1 cellular context compared by ENCODE assay signal in the genomic region with DNA sequence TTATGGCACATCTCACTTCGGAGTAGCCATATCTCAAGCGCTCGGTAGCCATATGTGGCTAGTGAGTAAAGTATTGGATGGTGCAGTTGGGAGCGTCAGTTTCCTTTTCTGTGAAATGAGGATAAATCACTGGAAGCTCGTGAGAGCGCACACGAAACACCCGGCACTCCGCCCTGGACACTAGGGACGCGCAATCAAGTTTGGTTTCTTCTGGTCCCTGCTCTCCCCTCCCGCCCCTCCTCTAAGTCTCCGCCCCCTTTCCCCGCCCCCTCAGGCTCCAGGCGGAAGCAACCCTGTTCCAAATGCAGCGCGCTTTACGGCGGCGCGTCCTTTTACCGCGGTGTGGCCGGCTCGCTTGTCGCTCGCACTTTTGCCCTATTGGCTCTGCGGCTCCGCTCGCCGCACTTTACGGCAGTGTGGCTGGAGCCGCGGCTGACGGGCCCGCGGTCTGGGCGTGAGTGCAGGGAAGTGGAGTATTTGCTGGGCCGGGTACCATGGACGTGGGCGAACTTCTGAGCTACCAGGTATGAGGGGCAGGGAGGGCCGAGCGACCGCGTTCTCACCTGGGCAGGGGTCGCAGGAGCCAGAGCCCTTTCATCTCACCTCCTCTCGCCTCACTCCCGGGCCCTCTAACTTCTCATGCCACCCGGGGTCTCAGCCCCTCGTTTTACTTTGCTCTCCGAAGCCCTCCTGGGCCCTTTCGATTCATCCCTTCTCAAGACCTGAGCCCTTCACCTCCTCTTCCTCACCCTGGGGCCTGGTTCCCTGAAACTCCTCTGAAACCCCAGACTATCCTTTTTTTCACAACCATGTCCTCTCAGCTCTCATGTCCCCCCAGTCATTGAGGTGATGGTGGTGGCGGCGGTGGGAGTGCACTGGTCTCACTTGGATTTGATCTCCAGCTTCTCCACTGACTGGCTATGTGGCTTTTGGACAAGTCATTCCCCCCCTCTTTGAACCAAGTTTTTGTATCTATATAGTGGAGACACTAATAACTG.
TF ChIP-seq lines count a peak whose summit lies in the region.

A gene with protein sequence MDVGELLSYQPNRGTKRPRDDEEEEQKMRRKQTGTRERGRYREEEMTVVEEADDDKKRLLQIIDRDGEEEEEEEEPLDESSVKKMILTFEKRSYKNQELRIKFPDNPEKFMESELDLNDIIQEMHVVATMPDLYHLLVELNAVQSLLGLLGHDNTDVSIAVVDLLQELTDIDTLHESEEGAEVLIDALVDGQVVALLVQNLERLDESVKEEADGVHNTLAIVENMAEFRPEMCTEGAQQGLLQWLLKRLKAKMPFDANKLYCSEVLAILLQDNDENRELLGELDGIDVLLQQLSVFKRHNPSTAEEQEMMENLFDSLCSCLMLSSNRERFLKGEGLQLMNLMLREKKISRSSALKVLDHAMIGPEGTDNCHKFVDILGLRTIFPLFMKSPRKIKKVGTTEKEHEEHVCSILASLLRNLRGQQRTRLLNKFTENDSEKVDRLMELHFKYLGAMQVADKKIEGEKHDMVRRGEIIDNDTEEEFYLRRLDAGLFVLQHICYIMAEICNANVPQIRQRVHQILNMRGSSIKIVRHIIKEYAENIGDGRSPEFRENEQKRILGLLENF (plus strand): TSS at position 402 of the 998 bp plus-strand sequence. CDS start 93 bp downstream, at position 495.

TF ChIP-seq in HepG2, 621 proteins besides CTCF, POLR2A, EP300 and RAD21 (continued from another document and continues in another):
- TF ChIP-seq, protein P1, sequence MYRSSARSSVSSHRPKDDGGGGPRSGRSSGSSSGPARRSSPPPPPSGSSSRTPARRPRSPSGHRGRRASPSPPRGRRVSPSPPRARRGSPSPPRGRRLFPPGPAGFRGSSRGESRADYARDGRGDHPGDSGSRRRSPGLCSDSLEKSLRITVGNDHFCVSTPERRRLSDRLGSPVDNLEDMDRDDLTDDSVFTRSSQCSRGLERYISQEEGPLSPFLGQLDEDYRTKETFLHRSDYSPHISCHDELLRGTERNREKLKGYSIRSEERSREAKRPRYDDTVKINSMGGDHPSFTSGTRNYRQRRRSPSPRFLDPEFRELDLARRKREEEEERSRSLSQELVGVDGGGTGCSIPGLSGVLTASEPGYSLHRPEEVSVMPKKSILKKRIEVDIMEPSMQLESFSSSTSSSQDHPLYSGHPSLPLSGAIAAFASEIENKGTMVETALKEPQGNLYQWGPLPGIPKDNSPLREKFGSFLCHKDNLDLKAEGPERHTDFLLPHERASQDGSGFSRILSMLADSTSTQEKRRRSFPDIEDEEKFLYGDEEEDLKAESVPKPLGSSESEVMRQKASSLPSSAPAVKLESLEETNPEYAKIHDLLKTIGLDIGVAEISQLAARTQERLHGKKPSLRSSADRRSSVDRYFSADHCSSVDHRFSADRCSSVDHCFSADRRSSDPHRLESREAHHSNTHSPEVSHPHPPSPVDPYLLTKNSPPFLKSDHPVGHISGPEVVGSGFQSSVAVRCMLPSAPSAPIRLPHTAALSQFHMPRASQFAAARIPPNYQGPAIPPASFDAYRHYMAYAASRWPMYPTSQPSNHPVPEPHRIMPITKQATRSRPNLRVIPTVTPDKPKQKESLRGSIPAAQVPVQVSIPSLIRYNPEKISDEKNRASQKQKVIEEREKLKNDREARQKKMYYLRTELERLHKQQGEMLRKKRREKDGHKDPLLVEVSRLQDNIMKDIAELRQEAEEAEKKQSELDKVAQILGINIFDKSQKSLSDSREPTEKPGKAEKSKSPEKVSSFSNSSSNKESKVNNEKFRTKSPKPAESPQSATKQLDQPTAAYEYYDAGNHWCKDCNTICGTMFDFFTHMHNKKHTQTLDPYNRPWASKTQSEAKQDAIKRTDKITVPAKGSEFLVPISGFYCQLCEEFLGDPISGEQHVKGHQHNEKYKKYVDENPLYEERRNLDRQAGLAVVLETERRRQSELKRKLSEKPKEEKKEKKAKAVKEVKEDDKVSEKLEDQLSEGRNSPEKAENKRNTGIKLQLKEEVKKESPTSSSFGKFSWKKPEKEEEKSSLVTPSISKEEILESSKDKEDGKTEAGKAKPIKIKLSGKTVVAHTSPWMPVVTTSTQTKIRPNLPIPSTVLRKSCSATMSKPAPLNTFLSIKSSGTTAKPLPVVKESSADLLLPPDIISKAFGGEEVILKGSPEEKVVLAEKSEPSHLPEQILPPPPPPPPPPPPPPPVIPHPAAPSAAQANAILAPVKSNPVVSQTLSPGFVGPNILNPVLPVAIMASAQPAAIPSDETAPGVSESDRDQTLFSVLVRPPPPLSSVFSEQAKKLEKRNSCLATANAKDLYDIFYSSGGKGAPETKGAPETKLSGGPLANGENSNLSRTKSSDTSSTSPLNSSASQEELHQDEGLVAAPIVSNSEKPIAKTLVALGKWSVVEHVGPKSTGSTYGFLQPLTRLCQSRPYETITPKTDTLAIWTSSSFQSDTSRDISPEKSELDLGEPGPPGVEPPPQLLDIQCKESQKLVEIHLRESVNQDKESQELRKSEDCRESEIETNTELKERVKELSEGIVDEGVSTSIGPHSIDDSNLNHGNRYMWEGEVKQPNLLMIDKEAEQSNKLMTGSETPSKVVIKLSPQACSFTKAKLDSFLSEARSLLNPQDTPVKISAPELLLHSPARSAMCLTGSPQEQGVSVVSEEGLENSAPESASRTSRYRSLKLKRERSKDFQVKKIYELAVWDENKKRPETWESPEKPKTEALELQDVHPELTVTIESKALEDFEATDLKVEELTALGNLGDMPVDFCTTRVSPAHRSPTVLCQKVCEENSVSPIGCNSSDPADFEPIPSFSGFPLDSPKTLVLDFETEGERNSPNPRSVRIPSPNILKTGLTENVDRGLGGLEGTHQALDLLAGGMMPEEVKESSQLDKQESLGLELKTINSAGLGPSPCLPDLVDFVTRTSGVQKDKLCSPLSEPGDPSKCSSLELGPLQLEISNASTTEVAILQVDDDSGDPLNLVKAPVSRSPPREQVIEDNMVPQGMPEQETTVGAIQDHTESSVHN (CRISPR knock-in tag; IDR thresholded peaks at IDR 0.05) = no peak
- TF ChIP-seq GATAD1 (CRISPR knock-in tag; IDR thresholded peaks at IDR 0.05) = peak; percentile 98
- no peak for TF ChIP-seq ZNF607 (CRISPR knock-in tag; IDR thresholded peaks at IDR 0.05; ENCODE audit: borderline replicate concordance)
- no peak for TF ChIP-seq ZNF616 (CRISPR knock-in tag; IDR thresholded peaks at IDR 0.05; ENCODE audit: low read depth)
- TF ChIP-seq, protein P2, sequence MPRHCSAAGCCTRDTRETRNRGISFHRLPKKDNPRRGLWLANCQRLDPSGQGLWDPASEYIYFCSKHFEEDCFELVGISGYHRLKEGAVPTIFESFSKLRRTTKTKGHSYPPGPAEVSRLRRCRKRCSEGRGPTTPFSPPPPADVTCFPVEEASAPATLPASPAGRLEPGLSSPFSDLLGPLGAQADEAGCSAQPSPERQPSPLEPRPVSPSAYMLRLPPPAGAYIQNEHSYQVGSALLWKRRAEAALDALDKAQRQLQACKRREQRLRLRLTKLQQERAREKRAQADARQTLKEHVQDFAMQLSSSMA (CRISPR knock-in tag; IDR thresholded peaks at IDR 0.05) = peak; percentile 100
- peak; percentile 70 for TF ChIP-seq MEIS1 (CRISPR knock-in tag; IDR thresholded peaks at IDR 0.05; ENCODE audit: borderline replicate concordance)
- TF ChIP-seq ZMYM4 (CRISPR knock-in tag; IDR thresholded peaks at IDR 0.05) = peak; percentile 95
- TF ChIP-seq ZNF7 (CRISPR knock-in tag; IDR thresholded peaks at IDR 0.05) = peak; percentile 6; the same call in 1 of the 2 replicates
- peak; percentile 97 for TF ChIP-seq ZNF225 (CRISPR knock-in tag; IDR thresholded peaks at IDR 0.05)
- TF ChIP-seq, protein P3, sequence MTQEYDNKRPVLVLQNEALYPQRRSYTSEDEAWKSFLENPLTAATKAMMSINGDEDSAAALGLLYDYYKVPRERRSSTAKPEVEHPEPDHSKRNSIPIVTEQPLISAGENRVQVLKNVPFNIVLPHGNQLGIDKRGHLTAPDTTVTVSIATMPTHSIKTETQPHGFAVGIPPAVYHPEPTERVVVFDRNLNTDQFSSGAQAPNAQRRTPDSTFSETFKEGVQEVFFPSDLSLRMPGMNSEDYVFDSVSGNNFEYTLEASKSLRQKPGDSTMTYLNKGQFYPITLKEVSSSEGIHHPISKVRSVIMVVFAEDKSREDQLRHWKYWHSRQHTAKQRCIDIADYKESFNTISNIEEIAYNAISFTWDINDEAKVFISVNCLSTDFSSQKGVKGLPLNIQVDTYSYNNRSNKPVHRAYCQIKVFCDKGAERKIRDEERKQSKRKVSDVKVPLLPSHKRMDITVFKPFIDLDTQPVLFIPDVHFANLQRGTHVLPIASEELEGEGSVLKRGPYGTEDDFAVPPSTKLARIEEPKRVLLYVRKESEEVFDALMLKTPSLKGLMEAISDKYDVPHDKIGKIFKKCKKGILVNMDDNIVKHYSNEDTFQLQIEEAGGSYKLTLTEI (CRISPR knock-in tag; conservative IDR thresholded peaks at IDR 0.05) = no peak
- TF ChIP-seq, protein P4, sequence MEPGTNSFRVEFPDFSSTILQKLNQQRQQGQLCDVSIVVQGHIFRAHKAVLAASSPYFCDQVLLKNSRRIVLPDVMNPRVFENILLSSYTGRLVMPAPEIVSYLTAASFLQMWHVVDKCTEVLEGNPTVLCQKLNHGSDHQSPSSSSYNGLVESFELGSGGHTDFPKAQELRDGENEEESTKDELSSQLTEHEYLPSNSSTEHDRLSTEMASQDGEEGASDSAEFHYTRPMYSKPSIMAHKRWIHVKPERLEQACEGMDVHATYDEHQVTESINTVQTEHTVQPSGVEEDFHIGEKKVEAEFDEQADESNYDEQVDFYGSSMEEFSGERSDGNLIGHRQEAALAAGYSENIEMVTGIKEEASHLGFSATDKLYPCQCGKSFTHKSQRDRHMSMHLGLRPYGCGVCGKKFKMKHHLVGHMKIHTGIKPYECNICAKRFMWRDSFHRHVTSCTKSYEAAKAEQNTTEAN (CRISPR knock-in tag; conservative IDR thresholded peaks at IDR 0.05) = peak; percentile 64; the same call in 1 of the 2 replicates
- no peak for TF ChIP-seq HDAC6 (IDR thresholded peaks at IDR 0.05; ENCODE audit: low read depth, low read length)
- peak; percentile 69 for TF ChIP-seq CREB1 (IDR thresholded peaks at IDR 0.05)
- peak; percentile 93 for TF ChIP-seq CREB1 (CRISPR knock-in tag; IDR thresholded peaks at IDR 0.05)
- TF ChIP-seq ZNF235 (CRISPR knock-in tag; IDR thresholded peaks at IDR 0.05; ENCODE audit: borderline replicate concordance) = no peak; the same call in 1 of the 2 replicates
- peak; percentile 84 for TF ChIP-seq RBM39 (IDR thresholded peaks at IDR 0.05; ENCODE audit: low read depth, low read length, poor library complexity, severe bottlenecking)
- TF ChIP-seq CBX1 (IDR thresholded peaks at IDR 0.05; ENCODE audit: low read depth) = peak; percentile 64
- TF ChIP-seq SIN3A (IDR thresholded peaks at IDR 0.05; ENCODE audit: borderline replicate concordance, low read depth, low read length) = peak; percentile 90
- peak; percentile 84; the same call in 1 of the 2 replicates for TF ChIP-seq ZNF768 (CRISPR knock-in tag; IDR thresholded peaks at IDR 0.05)
- TF ChIP-seq ZNF660 (CRISPR knock-in tag; IDR thresholded peaks at IDR 0.05; ENCODE audit: borderline replicate concordance, low read depth) = peak; percentile 66; the same call in 1 of the 2 replicates
- TF ChIP-seq MTF1 (CRISPR knock-in tag; IDR thresholded peaks at IDR 0.05) = 0 out of 2 replicates have a peak, but pooled peaks have one; percentile 54
- TF ChIP-seq, protein P5, sequence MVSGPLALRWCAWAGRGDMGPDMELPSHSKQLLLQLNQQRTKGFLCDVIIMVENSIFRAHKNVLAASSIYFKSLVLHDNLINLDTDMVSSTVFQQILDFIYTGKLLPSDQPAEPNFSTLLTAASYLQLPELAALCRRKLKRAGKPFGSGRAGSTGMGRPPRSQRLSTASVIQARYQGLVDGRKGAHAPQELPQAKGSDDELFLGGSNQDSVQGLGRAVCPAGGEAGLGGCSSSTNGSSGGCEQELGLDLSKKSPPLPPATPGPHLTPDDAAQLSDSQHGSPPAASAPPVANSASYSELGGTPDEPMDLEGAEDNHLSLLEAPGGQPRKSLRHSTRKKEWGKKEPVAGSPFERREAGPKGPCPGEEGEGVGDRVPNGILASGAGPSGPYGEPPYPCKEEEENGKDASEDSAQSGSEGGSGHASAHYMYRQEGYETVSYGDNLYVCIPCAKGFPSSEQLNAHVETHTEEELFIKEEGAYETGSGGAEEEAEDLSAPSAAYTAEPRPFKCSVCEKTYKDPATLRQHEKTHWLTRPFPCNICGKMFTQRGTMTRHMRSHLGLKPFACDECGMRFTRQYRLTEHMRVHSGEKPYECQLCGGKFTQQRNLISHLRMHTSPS (CRISPR knock-in tag; IDR thresholded peaks at IDR 0.05; ENCODE audit: low read depth) = 0 out of 2 replicates have a peak, but pooled peaks have one; percentile 71
- TF ChIP-seq ISX (CRISPR knock-in tag; conservative IDR thresholded peaks at IDR 0.05) = peak; percentile 71; the same call in 1 of the 2 replicates
- TF ChIP-seq SMAD9 (CRISPR knock-in tag; IDR thresholded peaks at IDR 0.05) = peak; percentile 67; the same call in 1 of the 2 replicates
- TF ChIP-seq NRL (CRISPR knock-in tag; IDR thresholded peaks at IDR 0.05; ENCODE audit: borderline replicate concordance) = no peak; the same call in 1 of the 2 replicates
- TF ChIP-seq, protein P6, sequence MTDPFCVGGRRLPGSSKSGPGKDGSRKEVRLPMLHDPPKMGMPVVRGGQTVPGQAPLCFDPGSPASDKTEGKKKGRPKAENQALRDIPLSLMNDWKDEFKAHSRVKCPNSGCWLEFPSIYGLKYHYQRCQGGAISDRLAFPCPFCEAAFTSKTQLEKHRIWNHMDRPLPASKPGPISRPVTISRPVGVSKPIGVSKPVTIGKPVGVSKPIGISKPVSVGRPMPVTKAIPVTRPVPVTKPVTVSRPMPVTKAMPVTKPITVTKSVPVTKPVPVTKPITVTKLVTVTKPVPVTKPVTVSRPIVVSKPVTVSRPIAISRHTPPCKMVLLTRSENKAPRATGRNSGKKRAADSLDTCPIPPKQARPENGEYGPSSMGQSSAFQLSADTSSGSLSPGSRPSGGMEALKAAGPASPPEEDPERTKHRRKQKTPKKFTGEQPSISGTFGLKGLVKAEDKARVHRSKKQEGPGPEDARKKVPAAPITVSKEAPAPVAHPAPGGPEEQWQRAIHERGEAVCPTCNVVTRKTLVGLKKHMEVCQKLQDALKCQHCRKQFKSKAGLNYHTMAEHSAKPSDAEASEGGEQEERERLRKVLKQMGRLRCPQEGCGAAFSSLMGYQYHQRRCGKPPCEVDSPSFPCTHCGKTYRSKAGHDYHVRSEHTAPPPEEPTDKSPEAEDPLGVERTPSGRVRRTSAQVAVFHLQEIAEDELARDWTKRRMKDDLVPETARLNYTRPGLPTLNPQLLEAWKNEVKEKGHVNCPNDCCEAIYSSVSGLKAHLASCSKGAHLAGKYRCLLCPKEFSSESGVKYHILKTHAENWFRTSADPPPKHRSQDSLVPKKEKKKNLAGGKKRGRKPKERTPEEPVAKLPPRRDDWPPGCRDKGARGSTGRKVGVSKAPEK (CRISPR knock-in tag; IDR thresholded peaks at IDR 0.05; ENCODE audit: borderline replicate concordance) = no peak; the same call in 1 of the 2 replicates
- peak; percentile 83 for TF ChIP-seq YY1 (IDR thresholded peaks at IDR 0.05; ENCODE audit: insufficient read depth, insufficient replicate concordance, low read depth, low read length)
- TF ChIP-seq AKAP8 (CRISPR knock-in tag; IDR thresholded peaks at IDR 0.05) = peak; percentile 24; the same call in 1 of the 2 replicates
- no peak for TF ChIP-seq ZBTB42 (CRISPR knock-in tag; IDR thresholded peaks at IDR 0.05)
- TF ChIP-seq ZNF101 (CRISPR knock-in tag; IDR thresholded peaks at IDR 0.05; ENCODE audit: borderline replicate concordance, low read depth) = no peak
- no peak; the same call in 1 of the 2 replicates for TF ChIP-seq NR2F6 (IDR thresholded peaks at IDR 0.05)
- TF ChIP-seq NR2F6 (CRISPR knock-in tag; IDR thresholded peaks at IDR 0.05) = peak; percentile 19; the same call in 1 of the 2 replicates
